In the genomic region with DNA sequence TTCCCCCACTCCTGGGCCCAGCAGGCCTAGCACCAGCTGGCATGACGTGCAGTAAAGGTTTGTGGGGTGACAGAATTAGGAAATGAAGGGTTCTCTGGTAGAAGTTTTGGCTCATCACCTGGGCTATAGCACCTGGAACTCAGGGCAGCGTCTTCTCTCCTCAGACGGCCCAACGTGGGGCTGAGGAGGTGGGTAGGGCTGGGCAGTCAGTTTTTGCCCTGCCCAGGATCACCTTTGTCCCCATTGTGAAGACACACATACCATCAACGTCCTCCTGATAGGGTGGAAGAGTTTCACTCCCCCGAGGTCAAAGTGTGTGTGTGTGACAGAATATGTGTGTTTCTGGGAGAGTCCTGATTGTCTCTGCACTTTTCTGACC, we compare ENCODE assay signal across 17 cellular contexts. TPM values are rescaled to one million over a fixed set of nuclear protein-coding genes. Genes with fewer than 3 reads are reported as not detected.
DNase-seq lines count a peak whose midpoint lies in the region; ATAC-seq, FAIRE-seq and TF ChIP-seq lines count a peak whose summit lies in the region.
"Had no signal": no experiment of that assay in that cellular context is flagged by ENCODE, and none has a peak within 500 bp of the region (broad histone marks: within the 10 kb centered on the region; RNA-seq: fewer than 3 reads in every experiment).

No MANE protein-coding gene starts in this region.

- H3K14ac ChIP-seq in trophoblast cell (ENCODE audit: low read length) = no peak overlapping the region

- no peak overlapping the region for H2BK120ac ChIP-seq in trophoblast cell (ENCODE audit: insufficient read depth, low read length, poor library complexity)

- no peak for FAIRE-seq in kidney (lab: Jason Lieb, UNC)
- FAIRE-seq: bronchial epithelial cell had no signal

- no peak overlapping the region for H3K4ac ChIP-seq in trophoblast cell (ENCODE audit: low read depth, low read length)

- no peaks in the 10 kb centered on the region for H3K79me2 ChIP-seq in trophoblast cell (ENCODE audit: control insufficient read depth, insufficient read depth, low read length, poor library complexity)

- no peak overlapping the region for H4K91ac ChIP-seq in trophoblast cell (ENCODE audit: low read depth, low read length)

- no peak overlapping the region for H4K12ac ChIP-seq in trophoblast cell (ENCODE audit: low read depth, low read length)

- ATAC-seq in upper lobe of left lung (ENCODE audit: low FRiP score in 2 of 2) (peak in 1 of 2 donors; percentile 3), GM19023 (IDR thresholded peaks at IDR 0.05; ENCODE audit: unreplicated experiment) (no peak)
- ATAC-seq: T-helper 17 cell had no signal

- H3K27ac ChIP-seq in colonic mucosa (peak overlapping the region; percentile 89), kidney (ENCODE audit: low read depth in 2 of 2, low read length in 2 of 2) (peak overlapping the region; percentile 82 to 86), trophoblast cell (ENCODE audit: low read depth, low read length) (no peak overlapping the region), upper lobe of left lung (peak overlapping the region; percentile 74 to 87 (median 76))
- H3K27ac ChIP-seq: BLaER1 treated with 17β-estradiol and CSF1 and Interleukin-3, amounts not matched to agents 10 nM and 100 nM; GM23248 had no signal

- DNase-seq in colonic mucosa (peak; percentile 71), kidney (no peak), trophoblast cell (peak; percentile 21 to 53), upper lobe of left lung (no peak), HK-2 (ENCODE audit: unreplicated experiment) (no peak), NOMO-1 treated with DMSO at 0.1 percent for 48 hours (lab: John Stamatoyannopoulos, UW; ENCODE audit: unreplicated experiment) (no peak)
- DNase-seq: activated CD4-positive, alpha-beta T cell treated with anti-CD3 and anti-CD28 coated beads for 1 hour; immature natural killer cell; stimulated activated CD4-positive, alpha-beta T cell treated with anti-CD3 and anti-CD28 coated beads, Interleukin-2, amount 100 ng/mL, for 48 hours; stimulated activated CD8-positive, alpha-beta memory T cell treated with anti-CD3 and anti-CD28 coated beads, Interleukin-4, amount 100 ng/mL, for 48 hours; T-helper 17 cell had no signal

- H3K4me3 ChIP-seq in colonic mucosa (no peak overlapping the region), kidney (ENCODE audit: low read length in 2 of 2) (no peak overlapping the region), trophoblast cell (ENCODE audit: low read depth, low read length) (no peak overlapping the region), upper lobe of left lung (no peak overlapping the region)
- H3K4me3 ChIP-seq: BLaER1 treated with 17β-estradiol and CSF1 and Interleukin-3, amounts not matched to agents 10 nM and 100 nM; GM23248 had no signal

- H3K4me2 ChIP-seq in trophoblast cell (ENCODE audit: low read length) = no peak overlapping the region
- H3K4me2 ChIP-seq: BLaER1 treated with 17β-estradiol and CSF1 and Interleukin-3, amounts not matched to agents 10 nM and 100 nM had no signal

- H4K8ac ChIP-seq in trophoblast cell (ENCODE audit: low read depth, low read length) = no peak overlapping the region

- H2BK12ac ChIP-seq in trophoblast cell (ENCODE audit: low read length) = no peak overlapping the region

- no peak overlapping the region for H3K23ac ChIP-seq in trophoblast cell (ENCODE audit: low read length)

- H3K4me1 ChIP-seq in colonic mucosa = peaks cover 13% of the 10 kb centered on the region
- H3K4me1 ChIP-seq in kidney (ENCODE audit: control insufficient read depth in 1 of 2, insufficient read depth in 1 of 2, low read depth in 1 of 2, low read length in 2 of 2) = peaks cover 21 to 22% of the 10 kb centered on the region in 2 donors
- H3K4me1 ChIP-seq in trophoblast cell (ENCODE audit: control insufficient read depth in 1 of 2, insufficient read depth in 2 of 2, low read length in 2 of 2) = peaks cover 0 to 2% of the 10 kb centered on the region in 2 experiments
- H3K4me1 ChIP-seq in upper lobe of left lung = peaks cover 37 to 56% (median 53%) of the 10 kb centered on the region in 4 donors

- no peak overlapping the region for H2AK5ac ChIP-seq in trophoblast cell (ENCODE audit: low read length)

- no peaks in the 10 kb centered on the region for H3K9me3 ChIP-seq in colonic mucosa
- no peaks in the 10 kb centered on the region for H3K9me3 ChIP-seq in kidney (ENCODE audit: control insufficient read depth in 1 of 2, low read length in 2 of 2)
- H3K9me3 ChIP-seq in trophoblast cell (ENCODE audit: insufficient read depth, low read depth, low read length) = no peaks in the 10 kb centered on the region
- H3K9me3 ChIP-seq in upper lobe of left lung = no peaks in the 10 kb centered on the region
- H3K9me3 ChIP-seq: BLaER1 treated with 17β-estradiol and CSF1 and Interleukin-3, amounts not matched to agents 10 nM and 100 nM had no signal

- WGBS in trophoblast cell (ENCODE audit: extremely low coverage, insufficient coverage, insufficient read length) = no CpG with 5 or more reads among the region's 6 CpGs
- WGBS in upper lobe of left lung, 2 donors = 36 to 59% methylated on average over 5 to 6 of the region's 6 CpGs

- no peak overlapping the region for H3K18ac ChIP-seq in trophoblast cell (ENCODE audit: low read length)

- peak overlapping the region in 1 of 2 donors; percentile 83 for H3K9ac ChIP-seq in colonic mucosa (ENCODE audit: low read depth in 2 of 2, low read length in 2 of 2)
- peak overlapping the region in 1 of 2 donors; percentile 36 for H3K9ac ChIP-seq in kidney (ENCODE audit: low read length in 2 of 2)
- H3K9ac ChIP-seq in trophoblast cell (ENCODE audit: low read length) = no peak overlapping the region
- H3K9ac ChIP-seq: BLaER1 treated with 17β-estradiol and CSF1 and Interleukin-3, amounts not matched to agents 10 nM and 100 nM; GM23248 had no signal

- intact Hi-C loops in colonic mucosa (cut with DNase I) = no loop called here
- intact Hi-C loops in kidney (cut with DNase I) = no loop called here

- H2AFZ ChIP-seq in trophoblast cell (ENCODE audit: insufficient read depth, low read length, poor library complexity) = no peak overlapping the region
- H2AFZ ChIP-seq: GM23248 had no signal

- no peak for TF ChIP-seq EP300 in upper lobe of left lung (IDR thresholded peaks at IDR 0.05)

- H3K36me3 ChIP-seq in colonic mucosa (no peaks in the 10 kb centered on the region), kidney (ENCODE audit: control insufficient read depth in 1 of 2, insufficient read depth in 2 of 2, low read length in 2 of 2) (no peaks in the 10 kb centered on the region), trophoblast cell (ENCODE audit: control insufficient read depth in 1 of 2, insufficient read depth in 2 of 2, low read length in 2 of 2) (no peaks in the 10 kb centered on the region), upper lobe of left lung (no peaks in the 10 kb centered on the region)

- TF ChIP-seq CTCF in colonic mucosa (IDR thresholded peaks at IDR 0.05) (no peak), kidney (IDR thresholded peaks at IDR 0.05; ENCODE audit: borderline replicate concordance, extremely low read depth, insufficient read depth) (no peak), upper lobe of left lung (IDR thresholded peaks at IDR 0.05) (no peak)

- H3K79me1 ChIP-seq in trophoblast cell (ENCODE audit: low read length) = no peaks in the 10 kb centered on the region

- no peak for TF ChIP-seq POLR2A in upper lobe of left lung (IDR thresholded peaks at IDR 0.05)

- no peak overlapping the region for H2BK5ac ChIP-seq in trophoblast cell (ENCODE audit: low read depth, low read length, poor library complexity)

- H3K27me3 ChIP-seq in colonic mucosa (no peaks in the 10 kb centered on the region), trophoblast cell (ENCODE audit: insufficient read depth, low read length) (no peaks in the 10 kb centered on the region), upper lobe of left lung (no peaks in the 10 kb centered on the region)
- H3K27me3 ChIP-seq: BLaER1 treated with 17β-estradiol and CSF1 and Interleukin-3, amounts not matched to agents 10 nM and 100 nM had no signal

RNA-seq across cellular contexts. Expression of a gene that starts 12.1 kb away (rescaled TPM):
- total RNA-seq in colonic mucosa (not detected), kidney (0.06 TPM), upper lobe of left lung (not detected)
- polyA plus RNA-seq in kidney (ENCODE audit: insufficient read depth, low read depth, low replicate concordance) = not detected
- polyA plus RNA-seq in trophoblast cell (2013) = not detected in 2 replicates
- total RNA-seq: bronchial epithelial cell, GM23248, T-helper 17 cell had no signal
- polyA plus RNA-seq: GM23248, IgD-negative memory B cell, immature natural killer cell had no signal

RNA-seq across cellular contexts. Expression of a gene that starts 20.8 kb away (rescaled TPM):
- total RNA-seq in colonic mucosa = 1 to 10 TPM; 3.1 to 6.7 TPM
- 7.6 TPM for total RNA-seq in kidney
- 6.7 TPM for polyA plus RNA-seq in kidney (ENCODE audit: insufficient read depth, low read depth, low replicate concordance)
- polyA plus RNA-seq in trophoblast cell (2013) = 2.7 and 2.9 TPM in 2 replicates
- 10 to 100 TPM; 12.8 to 49.9 (median 24.9) TPM for total RNA-seq in upper lobe of left lung
- total RNA-seq: bronchial epithelial cell, GM23248, T-helper 17 cell had no signal
- polyA plus RNA-seq: GM23248, IgD-negative memory B cell, immature natural killer cell had no signal

RNA-seq across cellular contexts. Expression of a gene that starts 26.4 kb away (rescaled TPM):
- total RNA-seq in colonic mucosa (1 to 10 TPM; 1.2 to 3.7 TPM), kidney (5.4 TPM), upper lobe of left lung (10 to 100 TPM in 1 of 6 donors, 1 to 10 TPM in 5; 3.3 to 10.5 (median 4.8) TPM)
- polyA plus RNA-seq in kidney (ENCODE audit: insufficient read depth, low read depth, low replicate concordance) = 2.1 TPM
- polyA plus RNA-seq in trophoblast cell (2013) = 0.67 TPM in 2 replicates

RNA-seq across cellular contexts. Expression of a gene that starts 43.4 kb away (rescaled TPM):
- total RNA-seq in colonic mucosa = 100 to 1,000 TPM in 1 of 2 donors, 10 to 100 TPM in 1; 73.1 to 102 TPM
- 2.9 TPM for total RNA-seq in kidney
- polyA plus RNA-seq in kidney (ENCODE audit: insufficient read depth, low read depth, low replicate concordance) = 40.9 TPM
- polyA plus RNA-seq in trophoblast cell (2013) = 0.07 TPM in 1 of 2 replicates, not detected in the other
- 1 to 10 TPM in 3 of 6 donors, under 1 TPM in 1, not detected in 2; 0.69 to 6.6 (median 4.4) TPM for total RNA-seq in upper lobe of left lung
- total RNA-seq: bronchial epithelial cell, GM23248, myocyte, T-helper 17 cell had no signal
- polyA plus RNA-seq: GM23248, IgD-negative memory B cell, immature natural killer cell had no signal

RNA-seq across cellular contexts. Expression of a gene that starts 45.0 kb away (rescaled TPM):
- total RNA-seq in colonic mucosa (10 to 100 TPM; 20.7 to 21.2 TPM), kidney (21.5 TPM), upper lobe of left lung (10 to 100 TPM; 14.9 to 38.8 (median 20.0) TPM)
- polyA plus RNA-seq in kidney (ENCODE audit: insufficient read depth, low read depth, low replicate concordance) = 10.4 TPM
- 13.1 and 13.4 TPM in 2 replicates for polyA plus RNA-seq in trophoblast cell (2013)

Comparison
In these comparisons a context has a peak if more than half of its experiments do, and no peak if none do; other contexts are left out.
1. DNase-seq: peak in colonic mucosa (single experiment) and trophoblast cell (2 of 2); none in kidney (single experiment), upper lobe of left lung (0 of 2), HK-2 (single experiment) and NOMO-1 treated with DMSO at 0.1 percent for 48 hours (single experiment).